Comparison of ENCODE assay signal across 8 cellular contexts in genomic region chr22:36367479-36367878, GRCh38. TPM values are rescaled to one million over a fixed set of nuclear protein-coding genes. Genes with fewer than 3 reads are reported as not detected.
DNase-seq lines count a peak whose midpoint lies in the region; ATAC-seq and TF ChIP-seq lines count a peak whose summit lies in the region.

No MANE protein-coding gene starts in this region.

- no peak for TF ChIP-seq CTCF in CD8-positive, alpha-beta T cell (IDR thresholded peaks at IDR 0.05)
- no peak for TF ChIP-seq CTCF in activated B cell treated with CpG ODN at 0.5 μM for 24 hours (IDR thresholded peaks at IDR 0.05)
- TF ChIP-seq CTCF in heart right ventricle (IDR thresholded peaks at IDR 0.05) = no peak
- TF ChIP-seq CTCF in prostate gland (IDR thresholded peaks at IDR 0.05) = no peak

- H3K9me3 Mint-ChIP-seq in CD8-positive, alpha-beta T cell = no peaks in the 10 kb centered on the region
- H3K9me3 Mint-ChIP-seq in activated B cell treated with CpG ODN at 0.5 μM for 24 hours = no peaks in the 10 kb centered on the region

- no peaks in the 10 kb centered on the region for H3K9me3 ChIP-seq in CD8-positive, alpha-beta T cell (ENCODE audit: low read length)
- no peaks in the 10 kb centered on the region for H3K9me3 ChIP-seq in heart right ventricle
- no peaks in the 10 kb centered on the region for H3K9me3 ChIP-seq in prostate gland

- ATAC-seq in CD8-positive, alpha-beta T cell = no peak
- ATAC-seq in activated B cell treated with CpG ODN at 0.5 μM for 24 hours (ENCODE audit: low read depth) = no peak
- ATAC-seq in heart right ventricle = peak in 7 of 8 donors; percentile 2 to 32 (median 8)

- peak overlapping the region; percentile 17 for H3K4me3 ChIP-seq in CD8-positive, alpha-beta T cell (ENCODE audit: low read depth, low read length)
- H3K4me3 ChIP-seq in heart right ventricle (peak overlapping the region in 6 of 10 donors; percentile 4 to 25 (median 11)), prostate gland (no peak overlapping the region)

- H3K36me3 Mint-ChIP-seq in CD8-positive, alpha-beta T cell = peaks cover 64% of the 10 kb centered on the region
- H3K36me3 Mint-ChIP-seq in activated B cell treated with CpG ODN at 0.5 μM for 24 hours (ENCODE audit: low read depth) = peaks cover 56% of the 10 kb centered on the region

- peak overlapping the region; percentile 58 for H3K4me3 Mint-ChIP-seq in CD8-positive, alpha-beta T cell
- H3K4me3 Mint-ChIP-seq in activated B cell treated with CpG ODN at 0.5 μM for 24 hours = peak overlapping the region; percentile 19

- H3K27me3 ChIP-seq in CD8-positive, alpha-beta T cell (ENCODE audit: insufficient read depth, low read length) = no peaks in the 10 kb centered on the region
- H3K27me3 ChIP-seq in heart right ventricle = no peaks in the 10 kb centered on the region
- H3K27me3 ChIP-seq in prostate gland (replicated peaks; ENCODE audit: insufficient read depth) = no peaks in the 10 kb centered on the region

- no peak for DNase-seq in CD8-positive, alpha-beta T cell
- DNase-seq in activated B cell treated with CpG ODN at 0.5 μM for 24 hours = no peak
- no peak for DNase-seq in heart right ventricle
- DNase-seq in prostate gland (ENCODE audit: low spot score) = no peak
- no peak for DNase-seq in D341Med (ENCODE audit: low spot score)
- DNase-seq in OCI-M1 (lab: John Stamatoyannopoulos, UW) = no peak
- DNase-seq in NCI-H1930 (lab: John Stamatoyannopoulos, UW) = no peak
- no peak for DNase-seq in dedifferentiated amniotic fluid mesenchymal stem cell (ENCODE audit: extremely low spot score)

- peaks cover 5% of the 10 kb centered on the region for H3K36me3 ChIP-seq in CD8-positive, alpha-beta T cell (ENCODE audit: insufficient read depth, low read length)
- H3K36me3 ChIP-seq in heart right ventricle = peaks cover 0 to 66% (median 0%) of the 10 kb centered on the region in 9 donors
- no peaks in the 10 kb centered on the region for H3K36me3 ChIP-seq in prostate gland

- intact Hi-C loops in CD8-positive, alpha-beta T cell (cut with DNase I, micrococcal nuclease) = loop anchor here (5.0 kb wide), 2 partner anchors 35 to 85 kb away; no protein-coding TSS in a partner anchor
- intact Hi-C loops in activated B cell treated with CpG ODN at 0.5 μM for 24 hours (cut with micrococcal nuclease) = no loop called here
- intact Hi-C loops in heart right ventricle (cut with DNase I) = loop anchor here in 7 of 10 donors (5.0 kb wide), 2 partner anchors 35 to 40 kb away; no protein-coding TSS in a partner anchor
- intact Hi-C loops in prostate gland (cut with DNase I) = loop anchor here (5.0 kb wide), 2 partner anchors 35 to 100 kb away; no protein-coding TSS in a partner anchor

- no peak for TF ChIP-seq POLR2A in prostate gland (IDR thresholded peaks at IDR 0.05)

- peak overlapping the region; percentile 95 for H3K27ac Mint-ChIP-seq in CD8-positive, alpha-beta T cell
- H3K27ac Mint-ChIP-seq in activated B cell treated with CpG ODN at 0.5 μM for 24 hours = peak overlapping the region; percentile 24

- CTCF ChIA-PET in CD8-positive, alpha-beta T cell (lab: Charles Lee) = interaction anchor here (0.8 to 1.9 kb wide), 6 partner anchors 9 to 103 kb away, joined by 3 to 6 read pairs (median 3); no protein-coding TSS in a partner anchor
- CTCF ChIA-PET in activated B cell treated with CpG ODN at 0.5 μM for 24 hours (lab: Charles Lee) = interaction anchor here (1.3 kb wide), 1 partner anchor 32 kb away, joined by 3 read pairs; no protein-coding TSS in a partner anchor

- no peak overlapping the region for H3K27ac ChIP-seq in CD8-positive, alpha-beta T cell (ENCODE audit: low read depth, low read length)
- peak overlapping the region; percentile 17 to 93 (median 86) for H3K27ac ChIP-seq in heart right ventricle
- H3K27ac ChIP-seq in prostate gland = peak overlapping the region; percentile 91 to 96

- POLR2A ChIA-PET in CD8-positive, alpha-beta T cell (lab: Charles Lee) = interaction anchor here (0.9 to 8.0 kb wide), 5 partner anchors 11 to 103 kb away, joined by 3 to 78 read pairs (median 10); partner anchors contain the start of gene MYH9
- POLR2A ChIA-PET in activated B cell treated with CpG ODN at 0.5 μM for 24 hours (lab: Charles Lee) = interaction anchor here (0.9 to 1.6 kb wide), 4 partner anchors 10 to 35 kb away, joined by 3 to 5 read pairs (median 3); no protein-coding TSS in a partner anchor

- H3K4me1 Mint-ChIP-seq in CD8-positive, alpha-beta T cell (ENCODE audit: low read depth) = peaks cover 95% of the 10 kb centered on the region
- peaks cover 97% of the 10 kb centered on the region for H3K4me1 Mint-ChIP-seq in activated B cell treated with CpG ODN at 0.5 μM for 24 hours

- H3K27me3 Mint-ChIP-seq in CD8-positive, alpha-beta T cell (ENCODE audit: low read depth) = no peaks in the 10 kb centered on the region
- no peaks in the 10 kb centered on the region for H3K27me3 Mint-ChIP-seq in activated B cell treated with CpG ODN at 0.5 μM for 24 hours

- H3K4me1 ChIP-seq in CD8-positive, alpha-beta T cell (ENCODE audit: insufficient read depth, low read length) = peaks cover 100% of the 10 kb centered on the region
- H3K4me1 ChIP-seq in heart right ventricle (peaks cover 91 to 100% (median 100%) of the 10 kb centered on the region in 9 donors), prostate gland (replicated peaks) (peaks cover 73% of the 10 kb centered on the region)

- whole genome bisulfite sequencing in heart right ventricle, 2 donors = 23 to 24% methylated on average over 7 of the region's 7 CpGs
- 43% methylated on average over 7 of the region's 7 CpGs for WGBS in prostate gland

RNA-seq across cellular contexts. Expression of gene MYH9, which starts 20.3 kb away (rescaled TPM):
- total RNA-seq in CD8-positive, alpha-beta T cell = 100 to 1,000 TPM; 703 to 757 TPM
- total RNA-seq in activated B cell treated with CpG ODN at 0.5 μM for 24 hours (714 and 755 TPM in 2 replicates), heart right ventricle (100 to 1,000 TPM; 132 to 345 (median 189) TPM), prostate gland (100 to 1,000 TPM; 295 to 329 TPM)
- polyA plus RNA-seq in heart right ventricle = 100 to 1,000 TPM; 134 to 243 TPM

Comparison
In these comparisons a context has a peak if more than half of its experiments do, and no peak if none do; other contexts are left out.
1. ATAC-seq: peak in heart right ventricle (7 of 8); none in CD8-positive, alpha-beta T cell (single experiment) and activated B cell treated with CpG ODN at 0.5 μM for 24 hours (single experiment).
2. H3K4me3 ChIP-seq: peak in CD8-positive, alpha-beta T cell (single experiment) and heart right ventricle (6 of 10); none in prostate gland (0 of 2).